In the genomic region with DNA sequence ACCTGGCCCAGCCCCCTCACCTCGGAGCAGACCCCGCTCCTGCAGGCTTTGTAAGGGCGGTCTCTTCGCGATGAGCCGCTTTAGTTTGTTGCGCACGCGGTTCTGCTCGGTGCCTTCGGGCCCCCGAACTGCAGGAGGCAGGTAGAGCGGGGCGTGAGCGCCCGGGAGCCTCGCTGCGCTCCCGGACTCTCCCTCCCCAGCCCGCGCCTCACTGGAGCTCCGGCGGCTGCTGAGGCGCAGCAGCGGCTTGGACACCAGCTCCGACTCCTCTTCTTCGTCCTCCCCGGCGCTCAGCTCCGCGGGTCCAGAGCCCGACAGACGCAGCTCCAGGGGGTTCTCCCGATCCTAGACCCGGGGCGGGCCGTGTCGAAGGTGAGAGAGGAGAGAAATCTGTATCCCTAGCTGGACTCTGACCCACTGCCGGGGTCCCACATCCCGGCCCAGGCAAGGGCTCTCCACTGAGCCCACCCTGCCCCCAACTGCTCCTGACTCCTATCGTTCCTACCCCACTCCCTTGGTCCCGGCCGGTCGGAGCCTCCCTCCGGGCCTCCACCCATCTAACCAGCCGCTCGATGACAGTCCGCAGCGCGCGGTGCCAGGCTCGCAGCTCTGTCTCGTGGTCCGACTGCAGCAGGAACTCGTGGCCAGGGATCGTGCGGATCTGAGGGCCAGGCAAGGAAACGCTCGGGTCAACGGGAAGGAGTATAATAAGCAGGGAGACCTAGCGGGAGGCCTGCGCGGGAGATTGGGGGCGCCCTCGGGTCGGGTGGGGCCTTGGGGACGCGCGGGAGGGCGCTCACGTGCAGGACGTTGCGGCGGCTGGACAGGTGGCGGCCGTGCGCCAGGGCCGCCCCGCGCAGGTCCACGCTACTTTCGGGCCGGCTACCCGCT, we compare ENCODE assay signal across 1 cellular context.
A peak's percentile ranks its signal among the peaks of the same experiment; 100 is the strongest.
TF ChIP-seq lines count a peak whose summit lies in the region.

No MANE protein-coding gene starts in this region.

TF ChIP-seq in K562, 482 proteins besides CTCF, POLR2A, EP300 and RAD21:
- TF ChIP-seq RBFOX2 (IDR thresholded peaks at IDR 0.05; ENCODE audit: low read depth, low read length) = 0 out of 2 replicates have a peak, but pooled peaks have one; percentile 17
- no peak for TF ChIP-seq GATAD2A (IDR thresholded peaks at IDR 0.05)
- TF ChIP-seq, protein P1, sequence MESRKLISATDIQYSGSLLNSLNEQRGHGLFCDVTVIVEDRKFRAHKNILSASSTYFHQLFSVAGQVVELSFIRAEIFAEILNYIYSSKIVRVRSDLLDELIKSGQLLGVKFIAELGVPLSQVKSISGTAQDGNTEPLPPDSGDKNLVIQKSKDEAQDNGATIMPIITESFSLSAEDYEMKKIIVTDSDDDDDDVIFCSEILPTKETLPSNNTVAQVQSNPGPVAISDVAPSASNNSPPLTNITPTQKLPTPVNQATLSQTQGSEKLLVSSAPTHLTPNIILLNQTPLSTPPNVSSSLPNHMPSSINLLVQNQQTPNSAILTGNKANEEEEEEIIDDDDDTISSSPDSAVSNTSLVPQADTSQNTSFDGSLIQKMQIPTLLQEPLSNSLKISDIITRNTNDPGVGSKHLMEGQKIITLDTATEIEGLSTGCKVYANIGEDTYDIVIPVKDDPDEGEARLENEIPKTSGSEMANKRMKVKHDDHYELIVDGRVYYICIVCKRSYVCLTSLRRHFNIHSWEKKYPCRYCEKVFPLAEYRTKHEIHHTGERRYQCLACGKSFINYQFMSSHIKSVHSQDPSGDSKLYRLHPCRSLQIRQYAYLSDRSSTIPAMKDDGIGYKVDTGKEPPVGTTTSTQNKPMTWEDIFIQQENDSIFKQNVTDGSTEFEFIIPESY (CRISPR knock-in tag; IDR thresholded peaks at IDR 0.05) = peak; percentile 68; the same call in 1 of the 2 replicates
